In the genomic region with DNA sequence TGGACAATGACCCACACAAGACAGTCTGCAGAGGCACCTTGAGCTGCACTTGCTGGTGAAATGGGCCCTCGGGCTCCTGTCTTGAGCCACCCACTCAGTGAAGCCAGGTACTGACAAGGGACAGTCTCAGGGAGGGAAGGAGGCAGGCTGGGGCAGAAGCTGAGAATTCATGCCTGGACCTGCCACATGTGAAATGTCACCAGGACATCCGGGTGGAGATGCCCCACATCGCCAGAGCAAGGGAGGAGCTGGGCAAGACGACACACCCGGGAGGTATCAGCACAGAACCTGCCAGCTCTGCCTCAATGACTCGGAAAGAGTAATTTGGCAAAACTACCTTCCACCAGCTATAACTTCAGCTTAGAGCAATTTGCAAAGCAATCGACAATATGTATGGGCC, we compare ENCODE assay signal across 24 cellular contexts. TPM values are rescaled to one million over a fixed set of nuclear protein-coding genes. Genes with fewer than 3 reads are reported as not detected.
DNase-seq lines count a peak whose midpoint lies in the region; ATAC-seq, FAIRE-seq and TF ChIP-seq lines count a peak whose summit lies in the region.
"Had no signal": no experiment of that assay in that cellular context is flagged by ENCODE, and none has a peak within 500 bp of the region (broad histone marks: within the 10 kb centered on the region; RNA-seq: fewer than 3 reads in every experiment).

No MANE protein-coding gene starts in this region.

- H3K27me3 ChIP-seq in GM12878 (replicated peaks in 1 of 2; ENCODE audit: control insufficient read depth in 2 of 2, insufficient read depth in 2 of 2, low read length in 1 of 2) (no peaks in the 10 kb centered on the region), foreskin keratinocyte (no peaks in the 10 kb centered on the region), PC-3 (ENCODE audit: low read length) (no peaks in the 10 kb centered on the region)
- H3K27me3 ChIP-seq: breast epithelium, hepatocyte, tibial artery had no signal

- H3K4me3 ChIP-seq in GM12878 (no peak overlapping the region), PC-3 (ENCODE audit: low read length) (no peak overlapping the region)
- H3K4me3 ChIP-seq: breast epithelium, hepatocyte, lung, tibial artery had no signal

- no peak for DNase-seq in activated CD4-positive, alpha-beta memory T cell treated with anti-CD3 and anti-CD28 coated beads, Interleukin-2, amount 10 ng/mL, durations not matched to agents 7 days and 5 days
- DNase-seq in activated CD4-positive, alpha-beta memory T cell treated with anti-CD3 and anti-CD28 coated beads for 36 hours = no peak
- no peak for DNase-seq in GM12878 (ENCODE audit: low read depth, low spot score)
- DNase-seq in foreskin keratinocyte = peak in 1 of 2 donors; percentile 30
- DNase-seq in stimulated activated naive B cell treated with anti-CD40 and anti-IgM and Interleukin-4, amounts not matched to agents 10 μg/mL and 1 μg/mL and 100 μg/mL, for 72 hours = no peak
- DNase-seq in G401 (ENCODE audit: low spot score) = no peak
- no peak for DNase-seq in PC-3
- DNase-seq: activated CD4-positive, alpha-beta T cell treated with anti-CD3 and anti-CD28 coated beads for 1 hour; activated effector memory CD4-positive, alpha-beta T cell treated with Interleukin-2 at 50 U/mL for 16 hours; cortex of kidney; foreskin melanocyte; Karpas-422; NCI-H187; NCI-H69; retina; Right ventricle myocardium superior; stimulated activated CD4-positive, alpha-beta T cell treated with anti-CD3 and anti-CD28 coated beads, Interleukin-2, amount 100 ng/mL, for 48 hours; tibial artery had no signal

- BruUV-seq in GM12878 (replicated peaks; lab: Mats Ljungman, UMichigan) = no TSS peak
- no TSS peak for BruUV-seq in PC-3 (replicated peaks; lab: Mats Ljungman, UMichigan)

- no peak for TF ChIP-seq POLR2A in GM12878 (IDR thresholded peaks at IDR 0.05; ENCODE audit: low read depth, low read length)

- no peaks in the 10 kb centered on the region for H3K27me3 Mint-ChIP-seq in activated CD4-positive, alpha-beta memory T cell treated with anti-CD3 and anti-CD28 coated beads, Interleukin-2, amount 10 ng/mL, durations not matched to agents 7 days and 5 days
- H3K27me3 Mint-ChIP-seq in activated CD4-positive, alpha-beta memory T cell treated with anti-CD3 and anti-CD28 coated beads for 36 hours = no peaks in the 10 kb centered on the region
- no peaks in the 10 kb centered on the region for H3K27me3 Mint-ChIP-seq in stimulated activated naive B cell treated with anti-CD40 and anti-IgM and Interleukin-4, amounts not matched to agents 10 μg/mL and 1 μg/mL and 100 μg/mL, for 72 hours
- H3K27me3 Mint-ChIP-seq: stimulated activated naive CD8-positive, alpha-beta T cell treated with anti-CD3 and anti-CD28 coated beads, Interleukin-15, Interleukin-2, amounts not matched to agents 100 ng/mL and 50 ng/mL, for 24 hours had no signal

- H3F3A ChIP-seq in PC-3 (ENCODE audit: low read length, unreplicated experiment) = no peaks in the 10 kb centered on the region

- peaks cover 12% of the 10 kb centered on the region for H3K36me3 Mint-ChIP-seq in activated CD4-positive, alpha-beta memory T cell treated with anti-CD3 and anti-CD28 coated beads, Interleukin-2, amount 10 ng/mL, durations not matched to agents 7 days and 5 days (ENCODE audit: low read depth)
- H3K36me3 Mint-ChIP-seq in activated CD4-positive, alpha-beta memory T cell treated with anti-CD3 and anti-CD28 coated beads for 36 hours = peaks cover 2% of the 10 kb centered on the region
- peaks cover 20 to 23% of the 10 kb centered on the region in 2 donors for H3K36me3 Mint-ChIP-seq in stimulated activated naive B cell treated with anti-CD40 and anti-IgM and Interleukin-4, amounts not matched to agents 10 μg/mL and 1 μg/mL and 100 μg/mL, for 72 hours

- H3K36me3 ChIP-seq in GM12878 (ENCODE audit: control insufficient read depth in 2 of 2, insufficient read depth in 2 of 2, low read length in 1 of 2) (no peaks in the 10 kb centered on the region; a peak in 2 of 4 replicates), PC-3 (ENCODE audit: low read depth, low read length) (0 out of 2 replicates have a peak, but pooled peaks cover 2% of the 10 kb centered on the region)
- H3K36me3 ChIP-seq: breast epithelium had no signal

- no peak overlapping the region for H3K4me3 Mint-ChIP-seq in activated CD4-positive, alpha-beta memory T cell treated with anti-CD3 and anti-CD28 coated beads, Interleukin-2, amount 10 ng/mL, durations not matched to agents 7 days and 5 days
- no peak overlapping the region for H3K4me3 Mint-ChIP-seq in activated CD4-positive, alpha-beta memory T cell treated with anti-CD3 and anti-CD28 coated beads for 36 hours
- H3K4me3 Mint-ChIP-seq in stimulated activated naive B cell treated with anti-CD40 and anti-IgM and Interleukin-4, amounts not matched to agents 10 μg/mL and 1 μg/mL and 100 μg/mL, for 72 hours = no peak overlapping the region
- H3K4me3 Mint-ChIP-seq: stimulated activated naive CD8-positive, alpha-beta T cell treated with anti-CD3 and anti-CD28 coated beads, Interleukin-15, Interleukin-2, amounts not matched to agents 100 ng/mL and 50 ng/mL, for 24 hours had no signal

- H3K9me3 Mint-ChIP-seq in activated CD4-positive, alpha-beta memory T cell treated with anti-CD3 and anti-CD28 coated beads, Interleukin-2, amount 10 ng/mL, durations not matched to agents 7 days and 5 days = no peaks in the 10 kb centered on the region
- H3K9me3 Mint-ChIP-seq in activated CD4-positive, alpha-beta memory T cell treated with anti-CD3 and anti-CD28 coated beads for 36 hours = no peaks in the 10 kb centered on the region
- no peaks in the 10 kb centered on the region for H3K9me3 Mint-ChIP-seq in stimulated activated naive B cell treated with anti-CD40 and anti-IgM and Interleukin-4, amounts not matched to agents 10 μg/mL and 1 μg/mL and 100 μg/mL, for 72 hours
- H3K9me3 Mint-ChIP-seq: stimulated activated naive CD8-positive, alpha-beta T cell treated with anti-CD3 and anti-CD28 coated beads, Interleukin-15, Interleukin-2, amounts not matched to agents 100 ng/mL and 50 ng/mL, for 24 hours had no signal

- peaks cover 18% of the 10 kb centered on the region for H3K4me1 Mint-ChIP-seq in activated CD4-positive, alpha-beta memory T cell treated with anti-CD3 and anti-CD28 coated beads, Interleukin-2, amount 10 ng/mL, durations not matched to agents 7 days and 5 days
- H3K4me1 Mint-ChIP-seq in activated CD4-positive, alpha-beta memory T cell treated with anti-CD3 and anti-CD28 coated beads for 36 hours (ENCODE audit: low read depth) = peaks cover 18% of the 10 kb centered on the region
- peaks cover 33 to 59% of the 10 kb centered on the region in 2 donors for H3K4me1 Mint-ChIP-seq in stimulated activated naive B cell treated with anti-CD40 and anti-IgM and Interleukin-4, amounts not matched to agents 10 μg/mL and 1 μg/mL and 100 μg/mL, for 72 hours

- CTCF ChIA-PET in activated CD4-positive, alpha-beta memory T cell treated with anti-CD3 and anti-CD28 coated beads, Interleukin-2, amount 10 ng/mL, durations not matched to agents 7 days and 5 days (lab: Charles Lee) = interaction anchor here (0.6 to 1.6 kb wide), 4 partner anchors 10 to 234 kb away, joined by 3 to 7 read pairs (median 4); no protein-coding TSS in a partner anchor
- CTCF ChIA-PET in activated CD4-positive, alpha-beta memory T cell treated with anti-CD3 and anti-CD28 coated beads for 36 hours (lab: Charles Lee) = interaction anchor here (0.6 to 3.7 kb wide), 3 partner anchors 16 to 607 kb away, joined by 3 to 17 read pairs (median 4); no protein-coding TSS in a partner anchor
- CTCF ChIA-PET in GM12878 (lab: Yijun Ruan, JAX) = interaction anchor here (0.6 to 1.0 kb wide), 2 partner anchors 20 to 251 kb away, joined by 3 to 4 read pairs; no protein-coding TSS in a partner anchor
- CTCF ChIA-PET in PC-3 (lab: Charles Lee) = interaction anchor here (0.6 kb wide), 1 partner anchor 127 kb away, joined by 5 read pairs; no protein-coding TSS in a partner anchor

- H3K4me1 ChIP-seq in GM12878 (ENCODE audit: control insufficient read depth, insufficient read depth, low read length) = no peaks in the 10 kb centered on the region
- no peaks in the 10 kb centered on the region for H3K4me1 ChIP-seq in foreskin keratinocyte
- no peaks in the 10 kb centered on the region for H3K4me1 ChIP-seq in PC-3 (ENCODE audit: insufficient read depth, low read length)

- TF ChIP-seq EP300 in GM12878 (IDR thresholded peaks at IDR 0.05; ENCODE audit: borderline replicate concordance in 1 of 2, control insufficient read depth in 1 of 2, low read depth in 2 of 2, low read length in 2 of 2) = no peak

- no peaks in the 10 kb centered on the region for H3K9me3 ChIP-seq in GM12878 (replicated peaks; ENCODE audit: control insufficient read depth, insufficient read depth, low read length)
- H3K9me3 ChIP-seq in PC-3 (ENCODE audit: low read length) = no peaks in the 10 kb centered on the region
- H3K9me3 ChIP-seq: breast epithelium, tibial artery had no signal

- TF ChIP-seq CTCF in GM12878 (IDR thresholded peaks at IDR 0.05 in 2 of 3, conservative IDR thresholded peaks at IDR 0.05 in 1 of 3; ENCODE audit: control insufficient read depth in 2 of 3, extremely low read depth in 1 of 3, insufficient read depth in 1 of 3, low read depth in 3 of 3, low read length in 3 of 3) = no peak
- no peak for TF ChIP-seq CTCF in foreskin keratinocyte (conservative IDR thresholded peaks at IDR 0.05)
- TF ChIP-seq CTCF in PC-3 (conservative IDR thresholded peaks at IDR 0.05; ENCODE audit: low read depth, low read length) = no peak

- WGBS in GM12878 (ENCODE audit: insufficient coverage, insufficient replicate concordance, low lambda C conversion rate, missing lambda C conversion rate) = 87% methylated on average over 7 of the region's 7 CpGs

- POLR2A ChIA-PET in activated CD4-positive, alpha-beta memory T cell treated with anti-CD3 and anti-CD28 coated beads, Interleukin-2, amount 10 ng/mL, durations not matched to agents 7 days and 5 days (lab: Charles Lee) = no interaction called here
- POLR2A ChIA-PET in activated CD4-positive, alpha-beta memory T cell treated with anti-CD3 and anti-CD28 coated beads for 36 hours (lab: Charles Lee) = no interaction called here
- POLR2A ChIA-PET in GM12878 (lab: Charles Lee) = interaction anchor here (0.7 kb wide), 1 partner anchor 12 kb away, joined by 3 read pairs; no protein-coding TSS in a partner anchor
- POLR2A ChIA-PET in PC-3 (lab: Charles Lee; ENCODE audit: unreplicated experiment) = no interaction called here

- no peaks in the 10 kb centered on the region for H3K9me2 ChIP-seq in PC-3 (replicated peaks; ENCODE audit: low read length)

- no peak for TF ChIP-seq RAD21 in GM12878 (IDR thresholded peaks at IDR 0.05; ENCODE audit: insufficient read depth, low read depth, low read length)

- H3K79me2 ChIP-seq in GM12878 (ENCODE audit: control insufficient read depth, insufficient read depth, low read length) = no peaks in the 10 kb centered on the region; the same call in 1 of the 2 replicates
- peaks cover 15% of the 10 kb centered on the region; the same call in 1 of the 2 replicates for H3K79me2 ChIP-seq in PC-3 (ENCODE audit: low read length)
- H3K79me2 ChIP-seq: hepatocyte had no signal

- peak overlapping the region; percentile 21 for H3K27ac Mint-ChIP-seq in activated CD4-positive, alpha-beta memory T cell treated with anti-CD3 and anti-CD28 coated beads, Interleukin-2, amount 10 ng/mL, durations not matched to agents 7 days and 5 days
- no peak overlapping the region for H3K27ac Mint-ChIP-seq in activated CD4-positive, alpha-beta memory T cell treated with anti-CD3 and anti-CD28 coated beads for 36 hours
- peak overlapping the region; percentile 9 for H3K27ac Mint-ChIP-seq in stimulated activated naive B cell treated with anti-CD40 and anti-IgM and Interleukin-4, amounts not matched to agents 10 μg/mL and 1 μg/mL and 100 μg/mL, for 72 hours
- H3K27ac Mint-ChIP-seq: stimulated activated naive CD8-positive, alpha-beta T cell treated with anti-CD3 and anti-CD28 coated beads, Interleukin-15, Interleukin-2, amounts not matched to agents 100 ng/mL and 50 ng/mL, for 24 hours had no signal

- H3K27ac ChIP-seq in GM12878 (ENCODE audit: control insufficient read depth, insufficient read depth) = no peak overlapping the region
- H3K27ac ChIP-seq in foreskin keratinocyte = no peak overlapping the region
- H3K27ac ChIP-seq in PC-3 (ENCODE audit: low read length) = no peak overlapping the region
- H3K27ac ChIP-seq: breast epithelium, hepatocyte, tibial artery had no signal

- H2AFZ ChIP-seq in GM12878 (ENCODE audit: control insufficient read depth, low read depth, low read length) = no peak overlapping the region
- no peak overlapping the region for H2AFZ ChIP-seq in PC-3 (ENCODE audit: low read length)
- H2AFZ ChIP-seq: hepatocyte had no signal

- no peak overlapping the region for H3K4me2 ChIP-seq in GM12878 (ENCODE audit: control insufficient read depth, insufficient read depth)
- H3K4me2 ChIP-seq in PC-3 (ENCODE audit: low read length) = no peak overlapping the region
- H3K4me2 ChIP-seq: hepatocyte had no signal

- ATAC-seq in GM12878 (no peak), foreskin keratinocyte (peak; percentile 16), PC-3 (no peak)
- no peak for ATAC-seq in stimulated activated naive B cell treated with anti-CD40 and anti-IgM and Interleukin-4, amounts not matched to agents 10 μg/mL and 1 μg/mL and 100 μg/mL, for 72 hours (replicated peaks)
- ATAC-seq in activated CD4-positive, CD25-positive, alpha-beta regulatory T cell treated with anti-CD3 and anti-CD28 coated beads, Interleukin-2, amount 50 U/mL, for 24 hours = no peak

- no peak overlapping the region for H3K9ac ChIP-seq in GM12878 (ENCODE audit: control insufficient read depth, insufficient read depth, low read length)
- H3K9ac ChIP-seq in PC-3 (ENCODE audit: low read length) = no peak overlapping the region

- H4K20me1 ChIP-seq in GM12878 (ENCODE audit: control insufficient read depth, insufficient read depth) (0 out of 2 replicates have a peak, but pooled peaks cover 2% of the 10 kb centered on the region), PC-3 (ENCODE audit: low read length) (no peaks in the 10 kb centered on the region)

- intact Hi-C loops in activated CD4-positive, alpha-beta memory T cell treated with anti-CD3 and anti-CD28 coated beads for 36 hours (cut with micrococcal nuclease) = no loop called here
- intact Hi-C loops in GM12878 (cut with micrococcal nuclease; ENCODE audit: unreplicated experiment) (no loop called here), PC-3 (cut with micrococcal nuclease) (no loop called here)

- no peak for FAIRE-seq in GM12878 (lab: Jason Lieb, UNC)
- FAIRE-seq: endothelial cell of umbilical vein had no signal

- RAD21 ChIA-PET in GM12878 (lab: Charles Lee; ENCODE audit: unreplicated experiment) = no interaction called here

- SMC1A ChIA-PET in GM12878 (lab: Charles Lee; ENCODE audit: uncharacterized antibody, unreplicated experiment) = interaction anchor here (1.3 kb wide), 1 partner anchor 26 kb away, joined by 3 read pairs; no protein-coding TSS in a partner anchor

- in situ Hi-C loops in GM12878 (cut with MboI) = no loop called here
- in situ Hi-C loops in G401 (cut with HindIII; ENCODE audit: low sequenced_read_pairs) = no loop called here

RNA-seq across cellular contexts. Expression of a gene that starts 23.5 kb away (rescaled TPM):
- 10 to 100 TPM; 50.2 to 51.1 TPM for total RNA-seq in activated CD4-positive, alpha-beta memory T cell treated with anti-CD3 and anti-CD28 coated beads, Interleukin-2, amount 10 ng/mL, durations not matched to agents 7 days and 5 days
- 10 to 100 TPM; 28.8 to 32.9 TPM for total RNA-seq in activated CD4-positive, alpha-beta memory T cell treated with anti-CD3 and anti-CD28 coated beads for 36 hours
- total RNA-seq in GM12878 (2013; cell fraction: nucleolus; rRNA removed) = 11.0 and 15.9 TPM in 2 replicates
- 6.6 and 7.6 TPM in 2 replicates for total RNA-seq in GM12878 (2014; rRNA removed)
- 7.0 and 7.5 TPM in 2 replicates for total RNA-seq in GM12878 (2014; rRNA removed; fragmentation: Illumina TruSeq; extraction: Trizol)
- 17.5 and 17.8 TPM in 2 replicates for total RNA-seq in GM12878 (2021)
- 6.4 TPM for polyA plus RNA-seq in GM12878 (2011; ENCODE audit: low read depth)
- 2.5 and 4.5 TPM in 2 replicates for polyA plus RNA-seq in GM12878 (2011; rRNA removed)
- polyA plus RNA-seq in GM12878 (2011; cell fraction: cytosol; rRNA removed) = 3.3 and 4.3 TPM in 2 replicates
- 5.9 and 8.1 TPM in 2 replicates for polyA plus RNA-seq in GM12878 (2011; cell fraction: nucleus; rRNA removed)
- 4.9 and 7.9 TPM in 2 replicates for polyA plus RNA-seq in GM12878 (2012)
- 7.4 and 10.9 TPM in 2 replicates for polyA plus RNA-seq in GM12878 (2014; fragmentation: Illumina TruSeq; extraction: Trizol)
- polyA plus RNA-seq in GM12878 (2014; fragmentation: Nextera tagmentation; extraction: Ambion mirVana) = 1 to 10 TPM; 1.1 to 2.1 TPM
- 7.9 and 9.6 TPM in 2 replicates for polyA plus RNA-seq in GM12878 (2014; rRNA removed)
- 1 to 10 TPM; 4.9 to 5.4 TPM for polyA plus RNA-seq in GM12878 (2016; fragmentation: Nextera tagmentation; extraction: Ambion mirVana)
- polyA minus RNA-seq in GM12878 (2011; rRNA and poly(A)+ RNA removed) = 7.9 and 11.6 TPM in 2 replicates
- 4.8 and 6.0 TPM in 2 replicates for polyA minus RNA-seq in GM12878 (2011; cell fraction: cytosol; rRNA and poly(A)+ RNA removed)
- polyA minus RNA-seq in GM12878 (2011; cell fraction: nucleus; rRNA and poly(A)+ RNA removed) = 2.4 and 5.0 TPM in 2 replicates
- 16.0 and 18.8 TPM in 2 replicates for total RNA-seq in foreskin keratinocyte
- polyA plus RNA-seq in foreskin keratinocyte = 5.3 and 8.0 TPM in 2 replicates
- 1.2 and 1.9 TPM in 2 replicates for total RNA-seq in G401 (2014; rRNA removed; shearing (Covaris generic))
- 38.1 and 53.2 TPM in 2 replicates for total RNA-seq in PC-3 (2014; rRNA removed)
